In the genomic region with DNA sequence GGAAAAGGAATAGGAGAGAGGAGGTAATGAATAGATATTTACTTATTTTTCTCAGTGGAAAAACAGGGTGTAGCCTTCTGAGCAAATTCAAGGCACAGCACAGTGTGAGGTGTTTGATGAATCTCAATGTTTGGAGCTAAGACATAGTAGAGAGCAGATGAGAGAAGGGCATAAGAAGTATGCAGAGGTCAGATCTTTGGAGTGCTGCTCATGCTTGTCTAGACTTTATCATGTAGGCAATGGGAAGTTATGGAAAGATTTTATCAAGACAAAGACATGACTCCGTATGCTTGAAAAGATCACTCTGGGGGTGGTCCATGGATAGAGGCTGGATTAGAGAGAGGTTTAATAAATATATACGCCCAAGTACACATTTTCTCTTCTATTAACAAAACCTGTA, we compare ENCODE assay signal across 31 cellular contexts.
"Had no signal": no experiment of that assay in that cellular context is flagged by ENCODE, and none has a peak within 500 bp of the region (broad histone marks: within the 10 kb centered on the region; RNA-seq: fewer than 3 reads in every experiment).

No MANE protein-coding gene starts in this region.

- H3K27me3 ChIP-seq: ascending aorta, cardiac muscle cell, dorsolateral prefrontal cortex, esophagus muscularis mucosa, gastrocnemius medialis, heart right ventricle had no signal

- H3K9me3 Mint-ChIP-seq: activated CD4-positive, alpha-beta memory T cell treated with anti-CD3 and anti-CD28 coated beads for 36 hours; activated CD4-positive, alpha-beta T cell treated with anti-CD3 and anti-CD28 coated beads, Interleukin-2, amount 10 ng/mL, durations not matched to agents 24 days and 14 days; activated naive CD4-positive, alpha-beta T cell treated with anti-CD3 and anti-CD28 coated beads, Interleukin-2, amount 10 ng/mL, durations not matched to agents 7 days and 5 days; activated naive CD4-positive, alpha-beta T cell treated with anti-CD3 and anti-CD28 coated beads, Interleukin-2, amount 50 U/mL, for 72 hours; activated naive CD8-positive, alpha-beta T cell treated with anti-CD3 and anti-CD28 coated beads, Interleukin-2, amount 10 ng/mL, durations not matched to agents 7 days and 5 days; activated T-cell treated with anti-CD3 and anti-CD28 coated beads, Interleukin-2, amount 50 U/mL, for 24 hours; activated T-cell treated with anti-CD3 and anti-CD28 coated beads, Interleukin-2, amount 50 U/mL, for 72 hours; dendritic cell treated with granulocyte-macrophage colony-stimulating factor and Interleukin-4, amounts not matched to agents 40 ng/mL and 50 ng/mL, for 4 days; endodermal cell had no signal

- H3K4me1 Mint-ChIP-seq: activated CD4-positive, alpha-beta T cell treated with anti-CD3 and anti-CD28 coated beads for 36 hours; activated CD4-positive, alpha-beta T cell treated with anti-CD3 and anti-CD28 coated beads, Interleukin-2, amount 10 ng/mL, durations not matched to agents 24 days and 14 days; activated CD8-positive, alpha-beta memory T cell treated with anti-CD3 and anti-CD28 coated beads, Interleukin-2, amount 10 ng/mL, durations not matched to agents 7 days and 5 days; activated naive CD4-positive, alpha-beta T cell treated with anti-CD3 and anti-CD28 coated beads, Interleukin-2, amount 10 ng/mL, durations not matched to agents 7 days and 5 days; activated naive CD8-positive, alpha-beta T cell treated with anti-CD3 and anti-CD28 coated beads, Interleukin-2, amount 10 ng/mL, durations not matched to agents 7 days and 5 days had no signal

- DNase-seq: activated CD4-positive, alpha-beta memory T cell treated with anti-CD3 and anti-CD28 coated beads for 36 hours; activated CD4-positive, alpha-beta T cell treated with anti-CD3 and anti-CD28 coated beads for 36 hours; activated CD4-positive, alpha-beta T cell treated with anti-CD3 and anti-CD28 coated beads, Interleukin-2, amount 10 ng/mL, durations not matched to agents 24 days and 14 days; activated CD4-positive, CD25-positive, alpha-beta regulatory T cell; activated CD4-positive, CD25-positive, alpha-beta regulatory T cell treated with anti-CD3 and anti-CD28 coated beads, Interleukin-2, amount 50 U/mL, for 72 hours; activated CD8-positive, alpha-beta memory T cell treated with anti-CD3 and anti-CD28 coated beads, Interleukin-2, amount 10 ng/mL, durations not matched to agents 7 days and 5 days; activated CD8-positive, alpha-beta memory T cell treated with anti-CD3 and anti-CD28 coated beads, Interleukin-2, amount 50 U/mL, for 4 hours; activated CD8-positive, alpha-beta T cell treated with anti-CD3 and anti-CD28 coated beads, Interleukin-2, amount 10 ng/mL, durations not matched to agents 7 days and 5 days; activated gamma-delta T cell; activated naive CD4-positive, alpha-beta T cell; activated naive CD4-positive, alpha-beta T cell treated with anti-CD3 and anti-CD28 coated beads, Interleukin-2, amount 10 ng/mL, durations not matched to agents 7 days and 5 days; activated naive CD8-positive, alpha-beta T cell treated with anti-CD3 and anti-CD28 coated beads, Interleukin-2, amount 10 ng/mL, durations not matched to agents 7 days and 5 days; activated T-cell treated with anti-CD3 and anti-CD28 coated beads, Interleukin-2, amount 50 U/mL, for 24 hours; activated T-cell treated with anti-CD3 and anti-CD28 coated beads, Interleukin-2, amount 50 U/mL, for 72 hours; central memory CD4-positive, alpha-beta T cell; cerebellar nuclear complex; dorsolateral prefrontal cortex; effector memory CD4-positive, alpha-beta T cell; endodermal cell; erythroblast; foreskin keratinocyte; gastrocnemius medialis; glutamatergic neuron; heart right ventricle; T-helper 2 cell had no signal

- H3K4me1 ChIP-seq: gastrocnemius medialis had no signal

- ATAC-seq: activated CD4-positive, alpha-beta T cell treated with anti-CD3 and anti-CD28 coated beads for 36 hours; activated CD8-positive, alpha-beta memory T cell treated with anti-CD3 and anti-CD28 coated beads, Interleukin-2, amount 10 ng/mL, durations not matched to agents 7 days and 5 days; activated CD8-positive, alpha-beta T cell treated with anti-CD3 and anti-CD28 coated beads, Interleukin-2, amount 10 ng/mL, durations not matched to agents 7 days and 5 days; activated naive CD4-positive, alpha-beta T cell treated with anti-CD3 and anti-CD28 coated beads, Interleukin-2, amount 50 U/mL, for 72 hours; activated T-cell treated with anti-CD3 and anti-CD28 coated beads, Interleukin-2, amount 50 U/mL, for 72 hours; foreskin keratinocyte; gastrocnemius medialis; heart right ventricle had no signal

- H3K4me3 Mint-ChIP-seq: activated CD4-positive, alpha-beta memory T cell treated with anti-CD3 and anti-CD28 coated beads for 36 hours; activated CD4-positive, alpha-beta T cell treated with anti-CD3 and anti-CD28 coated beads for 36 hours; activated CD4-positive, alpha-beta T cell treated with anti-CD3 and anti-CD28 coated beads, Interleukin-2, amount 10 ng/mL, durations not matched to agents 24 days and 14 days; activated CD8-positive, alpha-beta memory T cell treated with anti-CD3 and anti-CD28 coated beads, Interleukin-2, amount 10 ng/mL, durations not matched to agents 7 days and 5 days; activated CD8-positive, alpha-beta T cell treated with anti-CD3 and anti-CD28 coated beads, Interleukin-2, amount 10 ng/mL, durations not matched to agents 7 days and 5 days; activated naive CD4-positive, alpha-beta T cell treated with anti-CD3 and anti-CD28 coated beads, Interleukin-2, amount 10 ng/mL, durations not matched to agents 7 days and 5 days; activated naive CD8-positive, alpha-beta T cell treated with anti-CD3 and anti-CD28 coated beads, Interleukin-2, amount 10 ng/mL, durations not matched to agents 7 days and 5 days; activated T-cell treated with anti-CD3 and anti-CD28 coated beads, Interleukin-2, amount 50 U/mL, for 24 hours; activated T-cell treated with anti-CD3 and anti-CD28 coated beads, Interleukin-2, amount 50 U/mL, for 72 hours; dendritic cell treated with granulocyte-macrophage colony-stimulating factor and Interleukin-4, amounts not matched to agents 40 ng/mL and 50 ng/mL, for 4 days; endodermal cell had no signal

- H3K27ac Mint-ChIP-seq: activated CD4-positive, alpha-beta memory T cell treated with anti-CD3 and anti-CD28 coated beads for 36 hours; activated CD4-positive, alpha-beta T cell treated with anti-CD3 and anti-CD28 coated beads for 36 hours; activated CD4-positive, alpha-beta T cell treated with anti-CD3 and anti-CD28 coated beads, Interleukin-2, amount 10 ng/mL, durations not matched to agents 24 days and 14 days; activated CD8-positive, alpha-beta memory T cell treated with anti-CD3 and anti-CD28 coated beads, Interleukin-2, amount 10 ng/mL, durations not matched to agents 7 days and 5 days; activated CD8-positive, alpha-beta T cell treated with anti-CD3 and anti-CD28 coated beads, Interleukin-2, amount 10 ng/mL, durations not matched to agents 7 days and 5 days; activated naive CD4-positive, alpha-beta T cell treated with anti-CD3 and anti-CD28 coated beads, Interleukin-2, amount 10 ng/mL, durations not matched to agents 7 days and 5 days; activated naive CD4-positive, alpha-beta T cell treated with anti-CD3 and anti-CD28 coated beads, Interleukin-2, amount 50 U/mL, for 72 hours; activated naive CD8-positive, alpha-beta T cell treated with anti-CD3 and anti-CD28 coated beads, Interleukin-2, amount 10 ng/mL, durations not matched to agents 7 days and 5 days; activated T-cell treated with anti-CD3 and anti-CD28 coated beads, Interleukin-2, amount 50 U/mL, for 24 hours; activated T-cell treated with anti-CD3 and anti-CD28 coated beads, Interleukin-2, amount 50 U/mL, for 72 hours; dendritic cell treated with granulocyte-macrophage colony-stimulating factor and Interleukin-4, amounts not matched to agents 40 ng/mL and 50 ng/mL, for 4 days had no signal

- H3K4me3 ChIP-seq: ascending aorta, cardiac muscle cell, coronary artery, dorsolateral prefrontal cortex, esophagus muscularis mucosa, gastrocnemius medialis, heart right ventricle had no signal

- H3K36me3 Mint-ChIP-seq: activated CD4-positive, alpha-beta memory T cell treated with anti-CD3 and anti-CD28 coated beads for 36 hours; activated CD8-positive, alpha-beta memory T cell treated with anti-CD3 and anti-CD28 coated beads, Interleukin-2, amount 10 ng/mL, durations not matched to agents 7 days and 5 days; activated naive CD4-positive, alpha-beta T cell treated with anti-CD3 and anti-CD28 coated beads, Interleukin-2, amount 10 ng/mL, durations not matched to agents 7 days and 5 days; activated naive CD4-positive, alpha-beta T cell treated with anti-CD3 and anti-CD28 coated beads, Interleukin-2, amount 50 U/mL, for 72 hours; activated naive CD8-positive, alpha-beta T cell treated with anti-CD3 and anti-CD28 coated beads, Interleukin-2, amount 10 ng/mL, durations not matched to agents 7 days and 5 days had no signal

- H3K27ac ChIP-seq: ascending aorta, cardiac muscle cell, coronary artery, dorsolateral prefrontal cortex, esophagus muscularis mucosa, foreskin keratinocyte, gastrocnemius medialis, heart right ventricle had no signal

- H3K9me3 ChIP-seq: ascending aorta, esophagus muscularis mucosa, gastrocnemius medialis, heart right ventricle had no signal

- H3K36me3 ChIP-seq: ascending aorta, cardiac muscle cell, esophagus muscularis mucosa, gastrocnemius medialis, heart right ventricle had no signal
